Comparison of ENCODE assay signal across 10 cellular contexts in genomic region chr1:31573261-31573660, GRCh38. TPM values are rescaled to one million over a fixed set of nuclear protein-coding genes. Genes with fewer than 3 reads are reported as not detected.
DNase-seq lines count a peak whose midpoint lies in the region; ATAC-seq and TF ChIP-seq lines count a peak whose summit lies in the region.
"Had no signal": no experiment of that assay in that cellular context is flagged by ENCODE, and none has a peak within 500 bp of the region (broad histone marks: within the 10 kb centered on the region; RNA-seq: fewer than 3 reads in every experiment).

No MANE protein-coding gene starts in this region.

- peak overlapping the region; percentile 93 for H3K27ac ChIP-seq in left ventricle myocardium inferior (replicated peaks)
- peak overlapping the region; percentile 10 for H3K27ac ChIP-seq in right cardiac atrium (ENCODE audit: low read length)
- H3K27ac ChIP-seq in psoas muscle = peak overlapping the region; percentile 68
- H3K27ac ChIP-seq in vagina = peak overlapping the region; percentile 74

- H3K4me3 ChIP-seq in left ventricle myocardium inferior = no peak overlapping the region
- no peak overlapping the region for H3K4me3 ChIP-seq in right cardiac atrium (ENCODE audit: low read length)
- H3K4me3 ChIP-seq in psoas muscle = no peak overlapping the region
- no peak overlapping the region for H3K4me3 ChIP-seq in vagina

- no peaks in the 10 kb centered on the region for H3K9me3 ChIP-seq in left ventricle myocardium inferior (replicated peaks)
- no peaks in the 10 kb centered on the region for H3K9me3 ChIP-seq in right cardiac atrium (ENCODE audit: control insufficient read depth, low read length)
- no peaks in the 10 kb centered on the region for H3K9me3 ChIP-seq in psoas muscle
- no peaks in the 10 kb centered on the region for H3K9me3 ChIP-seq in vagina

- no peak for ATAC-seq in left cardiac atrium
- ATAC-seq in right cardiac atrium = no peak
- ATAC-seq in psoas muscle = no peak
- ATAC-seq: activated naive CD8-positive, alpha-beta T cell treated with anti-CD3 and anti-CD28 coated beads, Interleukin-2, amount 50 U/mL, for 24 hours had no signal

- H3K36me3 ChIP-seq in left ventricle myocardium inferior (peaks cover 6% of the 10 kb centered on the region), psoas muscle (ENCODE audit: insufficient read depth in 1 of 2, low read depth in 1 of 2) (no peaks in the 10 kb centered on the region), vagina (no peaks in the 10 kb centered on the region)

- DNase-seq in left ventricle myocardium inferior (no peak), left cardiac atrium (no peak), right cardiac atrium (no peak), psoas muscle (no peak), vagina (ENCODE audit: extremely low spot score in 2 of 2) (peak in 1 of 2 donors; percentile 58), NCI-H524 treated with DMSO at 0.1 percent for 48 hours (lab: John Stamatoyannopoulos, UW) (no peak), GOT3 (lab: John Stamatoyannopoulos, UW) (no peak), SIG-M5 (lab: John Stamatoyannopoulos, UW) (no peak)
- DNase-seq: activated naive CD8-positive, alpha-beta T cell treated with anti-CD3 and anti-CD28 coated beads, Interleukin-2, amount 50 U/mL, for 24 hours had no signal

- WGBS in right cardiac atrium = 77% methylated on average over 8 of the region's 8 CpGs
- 83 to 92% (median 85%) methylated on average over 8 of the region's 8 CpGs for WGBS in psoas muscle, 3 donors

- no peaks in the 10 kb centered on the region for H3K27me3 ChIP-seq in left ventricle myocardium inferior (ENCODE audit: low read depth)
- no peaks in the 10 kb centered on the region for H3K27me3 ChIP-seq in right cardiac atrium (ENCODE audit: control insufficient read depth, insufficient read depth)
- H3K27me3 ChIP-seq in psoas muscle (ENCODE audit: insufficient read depth in 3 of 3, low read length in 2 of 3) = peaks cover 0 to 9% (median 5%) of the 10 kb centered on the region in 3 donors
- H3K27me3 ChIP-seq in vagina = no peaks in the 10 kb centered on the region

- intact Hi-C loops in left ventricle myocardium inferior (cut with micrococcal nuclease) (no loop called here), left cardiac atrium (cut with DNase I) (no loop called here), right cardiac atrium (cut with DNase I) (no loop called here), psoas muscle (cut with DNase I) (no loop called here), vagina (cut with DNase I) (no loop called here)

- no peak for TF ChIP-seq POLR2A in vagina (IDR thresholded peaks at IDR 0.05)

- H3K4me1 ChIP-seq in left ventricle myocardium inferior = peaks cover 69% of the 10 kb centered on the region
- H3K4me1 ChIP-seq in right cardiac atrium (ENCODE audit: control insufficient read depth, insufficient read depth, low read length) = peaks cover 15% of the 10 kb centered on the region
- peaks cover 8% of the 10 kb centered on the region for H3K4me1 ChIP-seq in psoas muscle
- H3K4me1 ChIP-seq in vagina = peaks cover 56% of the 10 kb centered on the region

- TF ChIP-seq CTCF in left ventricle myocardium inferior (IDR thresholded peaks at IDR 0.05; ENCODE audit: borderline replicate concordance) (no peak), psoas muscle (IDR thresholded peaks at IDR 0.05) (no peak), vagina (IDR thresholded peaks at IDR 0.05) (no peak)

RNA-seq across cellular contexts. Expression of gene TINAGL1, which starts 3.1 kb away (rescaled TPM):
- total RNA-seq in left ventricle myocardium inferior (223 TPM), left cardiac atrium (100 to 1,000 TPM; 128 to 175 TPM), right cardiac atrium (100 to 1,000 TPM in 3 of 4 donors, 10 to 100 TPM in 1; 94.7 to 141 (median 122) TPM), psoas muscle (10 to 100 TPM; 28.5 to 59.6 (median 47.3) TPM), vagina (142 TPM)
- polyA plus RNA-seq in right cardiac atrium (186 TPM), psoas muscle (10 to 100 TPM; 46.7 to 59.3 (median 57.4) TPM)
- total RNA-seq: mononuclear cell had no signal

RNA-seq across cellular contexts. Expression of gene HCRTR1, which starts 44.2 kb away (rescaled TPM):
- total RNA-seq in left ventricle myocardium inferior = 0.44 TPM
- under 1 TPM; 0.42 to 0.44 TPM for total RNA-seq in left cardiac atrium
- total RNA-seq in right cardiac atrium = under 1 TPM in 2 of 4 donors, not detected in 2; 0.14 to 0.37 TPM
- 0.18 TPM for polyA plus RNA-seq in right cardiac atrium
- 1 to 10 TPM in 1 of 4 donors, under 1 TPM in 2, not detected in 1; 0.18 to 1.2 (median 0.42) TPM for total RNA-seq in psoas muscle
- polyA plus RNA-seq in psoas muscle = under 1 TPM; 0.12 to 0.51 (median 0.27) TPM
- total RNA-seq in vagina = not detected
- total RNA-seq: mononuclear cell had no signal

Comparison
In these comparisons a context has a peak if more than half of its experiments do, and no peak if none do; other contexts are left out.
1. H3K27ac ChIP-seq: peak in every context shown above with its lines; median percentile 93 in left ventricle myocardium inferior; 74 in vagina; 68 in psoas muscle; 10 in right cardiac atrium.